In the genomic region with DNA sequence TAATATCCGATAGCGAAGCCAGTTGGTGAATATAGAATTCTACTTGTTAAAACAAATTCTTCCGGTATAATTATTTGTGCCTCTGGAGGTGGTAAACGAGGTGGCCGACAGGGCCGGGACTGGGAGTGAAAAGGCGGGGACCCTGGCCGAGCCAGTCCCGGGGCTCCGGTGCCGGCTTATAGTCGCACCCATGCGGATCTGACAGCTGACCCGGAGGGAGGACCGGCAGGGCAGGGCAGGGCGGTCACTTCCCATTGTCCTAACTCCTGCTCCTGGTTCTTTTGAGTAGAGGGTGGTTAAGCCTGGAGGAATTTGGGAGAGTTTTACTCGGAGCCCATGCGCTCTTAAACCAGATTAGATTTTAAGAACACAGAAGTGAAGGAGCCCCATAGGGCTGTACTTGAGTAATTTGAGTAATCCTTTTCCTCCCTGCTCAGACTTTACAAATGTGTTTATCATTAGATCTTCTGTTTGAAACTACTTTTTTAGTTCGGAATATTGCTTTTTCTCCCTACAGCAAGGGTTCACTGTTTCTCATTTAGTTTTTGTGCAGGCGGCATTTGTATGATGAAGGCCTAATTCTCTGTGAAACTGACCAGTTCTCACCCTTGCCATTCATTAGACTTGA, we compare ENCODE assay signal across 8 cellular contexts. TPM values are rescaled to one million over a fixed set of nuclear protein-coding genes. Genes with fewer than 3 reads are reported as not detected.
A peak's percentile ranks its signal among the peaks of the same experiment; 100 is the strongest.
DNase-seq lines count a peak whose midpoint lies in the region; ATAC-seq and TF ChIP-seq lines count a peak whose summit lies in the region.

No MANE protein-coding gene starts in this region.

- H3K4me3 ChIP-seq in osteoblast (ENCODE audit: insufficient read depth, low read length): peak overlapping the region; percentile 97

- no peak for ATAC-seq in CD4-positive, alpha-beta T cell (ENCODE audit: poor library complexity)

- no peaks in the 10 kb centered on the region for H3K36me3 ChIP-seq in osteoblast (ENCODE audit: insufficient read depth, low read length)

- peaks cover 62% of the 10 kb centered on the region for H3K79me2 ChIP-seq in osteoblast (ENCODE audit: insufficient read depth, low read length)

- CTCF ChIA-PET in CD4-positive, alpha-beta T cell (lab: Charles Lee): interaction anchor here (1.0 kb wide), 1 partner anchor 60 kb away, joined by 3 read pairs; no protein-coding TSS in a partner anchor

- H3K4me2 ChIP-seq in osteoblast (ENCODE audit: insufficient read depth, low read length): peak overlapping the region; percentile 97

- in situ Hi-C loops in KBM-7 (cut with MboI; ENCODE audit: low pct_unique_long_range_greater_than_20kb, low sequenced_read_pairs): no loop called here

- no peaks in the 10 kb centered on the region for H3K27me3 Mint-ChIP-seq in CD4-positive, alpha-beta T cell
- H3K27me3 Mint-ChIP-seq in activated T-helper 1 cell treated with anti-CD3 and anti-CD28 coated beads, Interleukin-12 subunit alpha, Interleukin-12 subunit beta, Interleukin-2, Interleukin-4 antibody, amounts not matched to agents 30 ng/mL and 10 ng/mL and 1 ng/mL, durations not matched to agents 14 hours and 24 hours and 36 hours (ENCODE audit: insufficient read depth): no peaks in the 10 kb centered on the region
- H3K27me3 Mint-ChIP-seq in glutamatergic neuron (ENCODE audit: unreplicated experiment): no peaks in the 10 kb centered on the region

- no peaks in the 10 kb centered on the region for H3K27me3 ChIP-seq in CD4-positive, alpha-beta T cell (ENCODE audit: control insufficient read depth, insufficient read depth, low read length)
- H3K27me3 ChIP-seq in osteoblast (ENCODE audit: insufficient read depth, low read length): no peaks in the 10 kb centered on the region

- peaks cover 49% of the 10 kb centered on the region for H3K4me1 Mint-ChIP-seq in CD4-positive, alpha-beta T cell (ENCODE audit: low read depth)
- peaks cover 55% of the 10 kb centered on the region for H3K4me1 Mint-ChIP-seq in activated T-helper 1 cell treated with anti-CD3 and anti-CD28 coated beads, Interleukin-12 subunit alpha, Interleukin-12 subunit beta, Interleukin-2, Interleukin-4 antibody, amounts not matched to agents 30 ng/mL and 10 ng/mL and 1 ng/mL, durations not matched to agents 14 hours and 24 hours and 36 hours (ENCODE audit: low read depth)
- peaks cover 2% of the 10 kb centered on the region for H3K4me1 Mint-ChIP-seq in glutamatergic neuron (ENCODE audit: low read depth, unreplicated experiment)

- peaks cover 34% of the 10 kb centered on the region for H4K20me1 ChIP-seq in osteoblast (ENCODE audit: insufficient read depth, low read length)

- intact Hi-C loops in CD4-positive, alpha-beta T cell (cut with DNase I, micrococcal nuclease): loop anchor here (5.0 to 10.0 kb wide), 8 partner anchors 107 to 1443 kb away; a partner anchor contains a TSS
- intact Hi-C loops in activated T-helper 1 cell treated with anti-CD3 and anti-CD28 coated beads, Interleukin-12 subunit alpha, Interleukin-12 subunit beta, Interleukin-2, Interleukin-4 antibody, amounts not matched to agents 30 ng/mL and 10 ng/mL and 1 ng/mL, durations not matched to agents 14 hours and 24 hours and 36 hours (cut with micrococcal nuclease): loop anchor here (1.0 to 5.0 kb wide), 8 partner anchors 108 to 1440 kb away; a partner anchor contains a TSS

- peak overlapping the region; percentile 95 for H3K4me3 Mint-ChIP-seq in CD4-positive, alpha-beta T cell
- peak overlapping the region; percentile 87 for H3K4me3 Mint-ChIP-seq in activated T-helper 1 cell treated with anti-CD3 and anti-CD28 coated beads, Interleukin-12 subunit alpha, Interleukin-12 subunit beta, Interleukin-2, Interleukin-4 antibody, amounts not matched to agents 30 ng/mL and 10 ng/mL and 1 ng/mL, durations not matched to agents 14 hours and 24 hours and 36 hours
- peak overlapping the region; percentile 86 for H3K4me3 Mint-ChIP-seq in glutamatergic neuron (ENCODE audit: unreplicated experiment)

- H3K36me3 Mint-ChIP-seq in CD4-positive, alpha-beta T cell (ENCODE audit: low read depth): peaks cover 6% of the 10 kb centered on the region
- peaks cover 12% of the 10 kb centered on the region for H3K36me3 Mint-ChIP-seq in activated T-helper 1 cell treated with anti-CD3 and anti-CD28 coated beads, Interleukin-12 subunit alpha, Interleukin-12 subunit beta, Interleukin-2, Interleukin-4 antibody, amounts not matched to agents 30 ng/mL and 10 ng/mL and 1 ng/mL, durations not matched to agents 14 hours and 24 hours and 36 hours (ENCODE audit: low read depth)
- H3K36me3 Mint-ChIP-seq in glutamatergic neuron (ENCODE audit: unreplicated experiment): no peaks in the 10 kb centered on the region

- H3K9me3 Mint-ChIP-seq in CD4-positive, alpha-beta T cell: no peaks in the 10 kb centered on the region
- no peaks in the 10 kb centered on the region for H3K9me3 Mint-ChIP-seq in activated T-helper 1 cell treated with anti-CD3 and anti-CD28 coated beads, Interleukin-12 subunit alpha, Interleukin-12 subunit beta, Interleukin-2, Interleukin-4 antibody, amounts not matched to agents 30 ng/mL and 10 ng/mL and 1 ng/mL, durations not matched to agents 14 hours and 24 hours and 36 hours
- peaks cover 1% of the 10 kb centered on the region for H3K9me3 Mint-ChIP-seq in glutamatergic neuron (ENCODE audit: unreplicated experiment)

- peak overlapping the region; percentile 62 for H2AFZ ChIP-seq in osteoblast (ENCODE audit: low read length)

- peak overlapping the region; percentile 41 for H3K27ac ChIP-seq in CD4-positive, alpha-beta T cell (ENCODE audit: low read depth, low read length)
- peak overlapping the region; percentile 36 for H3K27ac ChIP-seq in osteoblast (ENCODE audit: low read depth, low read length)

- no peak for DNase-seq in CD4-positive, alpha-beta T cell
- DNase-seq in KBM-7 (peak; percentile 38), glutamatergic neuron (peak; percentile 39), osteoblast (ENCODE audit: insufficient read length, low spot score, missing footprints) (peak; percentile 90), DMS114 treated with DMSO at 0.1 percent for 48 hours (lab: John Stamatoyannopoulos, UW; ENCODE audit: unreplicated experiment) (no peak), midbrain (lab: John Stamatoyannopoulos, UW) (no peak), NCI-H345 (lab: John Stamatoyannopoulos, UW) (no peak)
- peak; percentile 19 for DNase-seq in activated T-helper 1 cell treated with anti-CD3 and anti-CD28 coated beads, Interleukin-12 subunit alpha, Interleukin-12 subunit beta, Interleukin-2, Interleukin-4 antibody, amounts not matched to agents 30 ng/mL and 10 ng/mL and 1 ng/mL, durations not matched to agents 14 hours and 24 hours and 36 hours (ENCODE audit: low spot score)

- peak overlapping the region; percentile 76 for H3K27ac Mint-ChIP-seq in CD4-positive, alpha-beta T cell
- peak overlapping the region; percentile 66 for H3K27ac Mint-ChIP-seq in activated T-helper 1 cell treated with anti-CD3 and anti-CD28 coated beads, Interleukin-12 subunit alpha, Interleukin-12 subunit beta, Interleukin-2, Interleukin-4 antibody, amounts not matched to agents 30 ng/mL and 10 ng/mL and 1 ng/mL, durations not matched to agents 14 hours and 24 hours and 36 hours
- peak overlapping the region; percentile 54 for H3K27ac Mint-ChIP-seq in glutamatergic neuron (ENCODE audit: unreplicated experiment)

- no peaks in the 10 kb centered on the region for H3K9me3 ChIP-seq in CD4-positive, alpha-beta T cell (ENCODE audit: control insufficient read depth, low read length)
- H3K9me3 ChIP-seq in osteoblast (ENCODE audit: low read depth, low read length): no peaks in the 10 kb centered on the region

- POLR2A ChIA-PET in CD4-positive, alpha-beta T cell (lab: Charles Lee): interaction anchor here (0.6 to 1.6 kb wide), 2 partner anchors 14 to 107 kb away, joined by 3 read pairs; no protein-coding TSS in a partner anchor

- peaks cover 16% of the 10 kb centered on the region for H3K4me1 ChIP-seq in osteoblast (ENCODE audit: insufficient read depth, low read length)

- TF ChIP-seq CTCF in CD4-positive, alpha-beta T cell (IDR thresholded peaks at IDR 0.05): peak; percentile 9
- TF ChIP-seq CTCF in glutamatergic neuron (IDR thresholded peaks at IDR 0.05; ENCODE audit: partially characterized antibody, unreplicated experiment): no peak
- no peak for TF ChIP-seq CTCF in osteoblast (IDR thresholded peaks at IDR 0.05; ENCODE audit: extremely low read depth, low read depth, low read length)

RNA-seq across cellular contexts. Expression of a gene that starts 1.8 kb away (rescaled TPM):
- 10 to 100 TPM; 47.7 TPM for total RNA-seq in CD4-positive, alpha-beta T cell
- 32.8 and 37.3 TPM in 2 replicates for total RNA-seq in activated T-helper 1 cell treated with anti-CD3 and anti-CD28 coated beads, Interleukin-12 subunit alpha, Interleukin-12 subunit beta, Interleukin-2, Interleukin-4 antibody, amounts not matched to agents 30 ng/mL and 10 ng/mL and 1 ng/mL, durations not matched to agents 14 hours and 24 hours and 36 hours
- total RNA-seq in glutamatergic neuron (ENCODE audit: unreplicated experiment) (5.7 TPM), osteoblast (19.2 and 21.7 TPM in 2 replicates)

Comparison
In these comparisons a context has a peak if more than half of its experiments do, and no peak if none do; other contexts are left out.
1. DNase-seq: peak in KBM-7 (single experiment), activated T-helper 1 cell treated with anti-CD3 and anti-CD28 coated beads, Interleukin-12 subunit alpha, Interleukin-12 subunit beta, Interleukin-2, Interleukin-4 antibody, amounts not matched to agents 30 ng/mL and 10 ng/mL and 1 ng/mL, durations not matched to agents 14 hours and 24 hours and 36 hours (single experiment), glutamatergic neuron (single experiment) and osteoblast (single experiment); none in CD4-positive, alpha-beta T cell (0 of 10), DMS114 treated with DMSO at 0.1 percent for 48 hours (single experiment), midbrain (single experiment) and NCI-H345 (single experiment).
2. Peak in every context shown above with its lines, with median percentiles within 50 percentile points of each other: H3K27ac Mint-ChIP-seq and H3K4me3 Mint-ChIP-seq.